In the genomic region with DNA sequence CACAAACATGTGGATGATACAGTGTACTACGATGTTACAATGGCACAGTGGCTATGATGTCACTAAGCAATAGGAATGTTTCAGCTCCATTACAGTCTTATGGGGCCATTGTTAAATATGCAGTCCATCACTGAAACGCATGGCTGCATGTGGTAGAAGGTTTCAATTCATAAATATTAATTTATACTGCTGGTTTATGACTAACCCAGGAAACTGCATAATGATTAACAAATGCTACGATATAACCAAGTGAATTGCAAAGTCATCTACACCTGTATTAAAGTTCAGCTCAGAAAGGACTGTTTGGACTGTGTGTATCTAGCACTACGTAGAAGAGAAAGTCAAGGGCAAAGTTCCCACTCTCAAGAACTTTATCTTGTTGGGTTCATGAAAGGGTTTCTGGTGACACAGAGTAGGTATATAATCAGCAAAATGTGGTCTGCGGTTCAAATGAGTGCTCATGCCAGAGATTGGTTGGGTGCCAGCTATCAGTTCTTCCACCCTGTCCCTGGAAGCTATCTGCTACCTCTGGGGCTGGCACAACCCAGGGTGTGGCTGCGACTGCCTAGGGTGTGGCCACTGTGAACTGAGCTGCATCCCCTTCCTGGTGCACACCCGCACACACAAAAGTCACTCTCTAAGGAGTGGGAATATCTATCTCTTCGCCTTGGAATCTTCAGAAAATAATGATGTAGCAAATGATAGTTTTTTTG, we compare ENCODE assay signal across 11 cellular contexts. TPM values are rescaled to one million over a fixed set of nuclear protein-coding genes. Genes with fewer than 3 reads are reported as not detected.
DNase-seq lines count a peak whose midpoint lies in the region; ATAC-seq and TF ChIP-seq lines count a peak whose summit lies in the region.
"Had no signal": no experiment of that assay in that cellular context is flagged by ENCODE, and none has a peak within 500 bp of the region (broad histone marks: within the 10 kb centered on the region; RNA-seq: fewer than 3 reads in every experiment).

No MANE protein-coding gene starts in this region.

- peaks cover 32% of the 10 kb centered on the region for H3K4me1 Mint-ChIP-seq in chondrocyte (ENCODE audit: low read depth)

- H3K9me1 ChIP-seq in IMR-90 (ENCODE audit: insufficient read depth, low read length) = peaks cover 15% of the 10 kb centered on the region

- H3K56ac ChIP-seq in IMR-90 (ENCODE audit: extremely low read depth, insufficient read depth, low read length) = no peak overlapping the region

- no peak overlapping the region for H3K4ac ChIP-seq in IMR-90 (ENCODE audit: low read depth, low read length)

- TF ChIP-seq POLR2A in IMR-90 (IDR thresholded peaks at IDR 0.05; ENCODE audit: low read depth, low read length) (no peak), erythroblast (IDR thresholded peaks at IDR 0.05; ENCODE audit: low read length) (peak; percentile 45), transverse colon (IDR thresholded peaks at IDR 0.05) (no peak)

- H3K27me3 ChIP-seq in IMR-90 (ENCODE audit: control insufficient read depth, insufficient read depth, low read length) = no peaks in the 10 kb centered on the region
- H3K27me3 ChIP-seq in transverse colon = no peaks in the 10 kb centered on the region
- H3K27me3 ChIP-seq: tibial nerve had no signal

- dilution Hi-C loops in IMR-90 (cut with HindIII; ENCODE audit: low sequenced_read_pairs, unreplicated experiment) = no loop called here

- no peak overlapping the region for H2BK15ac ChIP-seq in IMR-90 (ENCODE audit: low read depth, low read length)

- intact Hi-C loops in IMR-90 (cut with micrococcal nuclease) = no loop called here
- intact Hi-C loops in transverse colon (cut with DNase I; ENCODE audit: low total_unique reads) = loop anchor here (10.0 kb wide), 1 partner anchor 49 kb away; a partner anchor contains a TSS
- intact Hi-C loops in posterior cingulate gyrus (cut with DNase I) = no loop called here

- BruUV-seq in IMR-90 (replicated peaks; lab: Mats Ljungman, UMichigan) = no TSS peak

- H3K23ac ChIP-seq in IMR-90 (ENCODE audit: low read depth, low read length) = no peak overlapping the region

- 0 out of 2 replicates have a peak, but pooled peaks cover 2% of the 10 kb centered on the region for H3K4me1 ChIP-seq in IMR-90 (ENCODE audit: control insufficient read depth, insufficient read depth, low read length)
- peaks cover 19 to 63% (median 42%) of the 10 kb centered on the region in 4 donors for H3K4me1 ChIP-seq in transverse colon

- H2AK9ac ChIP-seq in IMR-90 (replicated peaks; ENCODE audit: low read depth, low read length, poor library complexity) = peak overlapping the region; percentile 75

- no peak overlapping the region for H3K27ac Mint-ChIP-seq in chondrocyte (ENCODE audit: unreplicated experiment)

- no peak overlapping the region for H3K4me3 ChIP-seq in IMR-90 (ENCODE audit: insufficient read depth, low read depth, low read length)
- H3K4me3 ChIP-seq in transverse colon = no peak overlapping the region
- H3K4me3 ChIP-seq: tibial nerve had no signal

- no peaks in the 10 kb centered on the region for H3K27me3 Mint-ChIP-seq in chondrocyte (ENCODE audit: low read depth)

- H3K36me3 Mint-ChIP-seq in chondrocyte (ENCODE audit: low read depth) = peaks cover 10% of the 10 kb centered on the region

- H3K9ac ChIP-seq in IMR-90 (ENCODE audit: low read depth, low read length) = no peak overlapping the region

- in situ Hi-C loops in IMR-90 (cut with MboI; ENCODE audit: low sequenced_read_pairs) = no loop called here
- in situ Hi-C loops in transverse colon (cut with MboI; ENCODE audit: low pct_ligation_motif_present in 1 of 4, low pct_unique_long_range_greater_than_20kb in 1 of 4, low sequenced_read_pairs in 3 of 4) = no loop called here

- no peak overlapping the region for H4K8ac ChIP-seq in IMR-90 (ENCODE audit: low read depth in 2 of 2, low read length in 2 of 2)

- POLR2A ChIA-PET in IMR-90 (lab: Charles Lee; ENCODE audit: unreplicated experiment) = no interaction called here
- POLR2A ChIA-PET in GM10248 (lab: Yijun Ruan, JAX) = no interaction called here

- H2BK5ac ChIP-seq in IMR-90 (ENCODE audit: low read depth, low read length, poor library complexity, severe bottlenecking) = no peak overlapping the region

- no peak overlapping the region for H3K14ac ChIP-seq in IMR-90 (replicated peaks; ENCODE audit: low read depth, low read length)

- no peak for TF ChIP-seq RAD21 in IMR-90 (IDR thresholded peaks at IDR 0.05; ENCODE audit: low read length)

- DNase-seq in stimulated activated CD4-positive, alpha-beta T cell treated with anti-CD3 and anti-CD28 coated beads, Interleukin-15, amount 100 ng/mL, for 24 hours = peak; percentile 9
- no peak for DNase-seq in stimulated activated CD4-positive, alpha-beta T cell treated with anti-CD3 and anti-CD28 coated beads, Interleukin-2, amount 100 ng/mL, for 48 hours
- DNase-seq in IMR-90 = no peak
- peak; percentile 93 to 98 for DNase-seq in erythroblast (lab: John Stamatoyannopoulos, UW)
- DNase-seq in transverse colon = peak; percentile 88
- no peak for DNase-seq in chondrocyte (ENCODE audit: low spot score)
- DNase-seq in posterior cingulate gyrus = no peak
- no peak for DNase-seq in GM10248 (ENCODE audit: extremely low spot score)
- DNase-seq: DND-41, NCI-H345 had no signal

- H3K9me3 Mint-ChIP-seq in chondrocyte (ENCODE audit: low read depth) = no peaks in the 10 kb centered on the region

- no peak for ATAC-seq in IMR-90 (ENCODE audit: low read depth)

- peaks cover 8% of the 10 kb centered on the region for H3K36me3 ChIP-seq in IMR-90 (ENCODE audit: control insufficient read depth, insufficient read depth, low read length)
- peaks cover 0 to under 1% (median 0%) of the 10 kb centered on the region in 4 donors for H3K36me3 ChIP-seq in transverse colon

- WGBS in IMR-90 (ENCODE audit: extremely low coverage in 2 of 2, insufficient read length in 1 of 2), 2 experiments = no CpG with 5 or more reads among the region's 8 CpGs
- 50 to 52% methylated on average over 3 to 8 of the region's 8 CpGs for WGBS in transverse colon (ENCODE audit: low coverage in 1 of 2), 2 donors

- TF ChIP-seq CTCF in IMR-90 (conservative IDR thresholded peaks at IDR 0.05; ENCODE audit: low read depth, low read length) (no peak), transverse colon (IDR thresholded peaks at IDR 0.05) (peak in 1 of 5 experiments; percentile 14), chondrocyte (IDR thresholded peaks at IDR 0.05) (no peak), GM10248 (IDR thresholded peaks at IDR 0.05; ENCODE audit: control extremely low read depth, extremely low read depth, low read depth, missing control alignments) (no peak)

- H4K91ac ChIP-seq in IMR-90 (ENCODE audit: insufficient read depth, low read depth, low read length) = no peak overlapping the region

- H3K79me1 ChIP-seq in IMR-90 (ENCODE audit: low read depth in 1 of 2, low read length in 2 of 2) = peaks cover 44 to 75% of the 10 kb centered on the region in 2 experiments

- no peak overlapping the region for H2AFZ ChIP-seq in IMR-90 (replicated peaks; ENCODE audit: low read length, poor library complexity)

- H3K18ac ChIP-seq in IMR-90 (ENCODE audit: low read depth, low read length) = no peak overlapping the region

- TF ChIP-seq EP300 in transverse colon (IDR thresholded peaks at IDR 0.05; ENCODE audit: low read depth) = peak; percentile 13

- no peak overlapping the region for H2BK20ac ChIP-seq in IMR-90 (ENCODE audit: low read depth, low read length)

- no peak overlapping the region for H2AK5ac ChIP-seq in IMR-90 (ENCODE audit: low read depth, low read length)

- H3K4me2 ChIP-seq in IMR-90 (ENCODE audit: low read depth, low read length) = no peak overlapping the region

- H3K27ac ChIP-seq in IMR-90 (ENCODE audit: insufficient read depth, low read length) (no peak overlapping the region), transverse colon (peak overlapping the region; percentile 57 to 78 (median 74))
- H3K27ac ChIP-seq: tibial nerve had no signal

- CTCF ChIA-PET in IMR-90 (lab: Yijun Ruan, JAX) = no interaction called here
- CTCF ChIA-PET in GM10248 (lab: Yijun Ruan, JAX) = interaction anchor here (1.0 to 1.3 kb wide), 3 partner anchors 14 to 45 kb away, joined by 3 to 4 read pairs (median 3); a partner anchor contains a TSS

- H3K4me3 Mint-ChIP-seq in chondrocyte (ENCODE audit: unreplicated experiment) = no peak overlapping the region

- peaks cover 44% of the 10 kb centered on the region for H4K20me1 ChIP-seq in IMR-90 (ENCODE audit: insufficient read depth, low read length)

- H4K5ac ChIP-seq in IMR-90 (ENCODE audit: low read depth, low read length) = no peak overlapping the region

- H2BK120ac ChIP-seq in IMR-90 (ENCODE audit: low read depth, low read length) = no peak overlapping the region

- H3K9me3 ChIP-seq in IMR-90 (ENCODE audit: control insufficient read depth, insufficient read depth, low read length) (no peaks in the 10 kb centered on the region), transverse colon (no peaks in the 10 kb centered on the region)
- H3K9me3 ChIP-seq: tibial nerve had no signal

TF ChIP-seq in IMR-90, 13 proteins besides CTCF, POLR2A, EP300 and RAD21 (continues in another document):
- TF ChIP-seq MAZ (IDR thresholded peaks at IDR 0.05; ENCODE audit: borderline replicate concordance, low read depth, low read length) = no peak
- TF ChIP-seq RFX5 (IDR thresholded peaks at IDR 0.05; ENCODE audit: low read depth, low read length) = no peak
- no peak for TF ChIP-seq BHLHE40 (IDR thresholded peaks at IDR 0.05; ENCODE audit: low read depth, low read length)
- TF ChIP-seq, protein P1, sequence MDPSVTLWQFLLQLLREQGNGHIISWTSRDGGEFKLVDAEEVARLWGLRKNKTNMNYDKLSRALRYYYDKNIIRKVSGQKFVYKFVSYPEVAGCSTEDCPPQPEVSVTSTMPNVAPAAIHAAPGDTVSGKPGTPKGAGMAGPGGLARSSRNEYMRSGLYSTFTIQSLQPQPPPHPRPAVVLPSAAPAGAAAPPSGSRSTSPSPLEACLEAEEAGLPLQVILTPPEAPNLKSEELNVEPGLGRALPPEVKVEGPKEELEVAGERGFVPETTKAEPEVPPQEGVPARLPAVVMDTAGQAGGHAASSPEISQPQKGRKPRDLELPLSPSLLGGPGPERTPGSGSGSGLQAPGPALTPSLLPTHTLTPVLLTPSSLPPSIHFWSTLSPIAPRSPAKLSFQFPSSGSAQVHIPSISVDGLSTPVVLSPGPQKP (IDR thresholded peaks at IDR 0.05; ENCODE audit: borderline replicate concordance, low read depth, low read length) = no peak
- TF ChIP-seq NFE2L2 (IDR thresholded peaks at IDR 0.05; ENCODE audit: low read depth, low read length) = no peak

RNA-seq across cellular contexts. Expression of a gene that starts 14.8 kb away (rescaled TPM):
- total RNA-seq in IMR-90 (2012; rRNA removed) (132 and 159 TPM in 2 replicates), transverse colon (100 to 1,000 TPM in 3 of 4 donors, 10 to 100 TPM in 1; 84.4 to 387 (median 220) TPM), chondrocyte (154 to 167 TPM (median 165 TPM) in 3 replicates)
- polyA plus RNA-seq in IMR-90 (2012; rRNA removed) = 213 and 284 TPM in 2 replicates
- polyA plus RNA-seq in IMR-90 (2012; cell fraction: cytosol; rRNA removed) = 205 and 256 TPM in 2 replicates
- 46.8 and 155 TPM in 2 replicates for polyA plus RNA-seq in IMR-90 (2012; cell fraction: nucleus; rRNA removed; ENCODE audit: low replicate concordance)

RNA-seq across cellular contexts. Expression of a gene that starts 52.6 kb away (rescaled TPM):
- total RNA-seq in IMR-90 (2012; rRNA removed) (43.7 and 101 TPM in 2 replicates), transverse colon (100 to 1,000 TPM in 1 of 4 donors, 10 to 100 TPM in 3; 15.3 to 103 (median 59.5) TPM), chondrocyte (25.9 to 38.6 TPM (median 34.6 TPM) in 3 replicates)
- polyA plus RNA-seq in IMR-90 (2012; rRNA removed) = 40.1 and 43.5 TPM in 2 replicates
- polyA plus RNA-seq in IMR-90 (2012; cell fraction: cytosol; rRNA removed) = 12.9 and 19.0 TPM in 2 replicates
- polyA plus RNA-seq in IMR-90 (2012; cell fraction: nucleus; rRNA removed; ENCODE audit: low replicate concordance) = 8.8 and 44.9 TPM in 2 replicates

Comparison
In these comparisons a context has a peak if more than half of its experiments do, and no peak if none do; other contexts are left out.
1. DNase-seq: peak in stimulated activated CD4-positive, alpha-beta T cell treated with anti-CD3 and anti-CD28 coated beads, Interleukin-15, amount 100 ng/mL, for 24 hours (single experiment), erythroblast (2 of 2) and transverse colon (single experiment); none in stimulated activated CD4-positive, alpha-beta T cell treated with anti-CD3 and anti-CD28 coated beads, Interleukin-2, amount 100 ng/mL, for 48 hours (0 of 2), IMR-90 (single experiment), chondrocyte (single experiment), posterior cingulate gyrus (0 of 10) and GM10248 (single experiment).